1 cellular context compared by ENCODE assay signal in the genomic region with DNA sequence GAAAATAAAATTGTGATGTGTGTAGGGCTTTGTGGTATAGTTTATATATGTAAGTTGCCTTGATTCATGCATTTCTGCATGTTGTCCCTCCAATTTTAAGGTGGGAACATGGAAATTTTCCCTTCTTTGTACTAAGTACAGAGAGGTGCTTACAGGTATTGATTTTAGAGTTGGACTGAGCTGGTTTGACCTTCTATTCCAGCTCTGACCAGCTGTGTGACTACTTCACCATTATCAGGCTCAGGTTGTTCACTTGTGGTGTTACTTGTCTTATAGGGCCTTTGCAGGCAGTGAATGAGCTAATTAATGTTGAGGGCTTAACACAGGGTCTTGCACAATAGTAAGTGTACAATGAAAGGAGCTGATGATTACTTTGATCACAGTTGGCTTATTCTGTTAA.
TF ChIP-seq lines count a peak whose summit lies in the region.

No MANE protein-coding gene starts in this region.

TF ChIP-seq in GM23338, 12 proteins besides CTCF, POLR2A, EP300 and RAD21:
- TF ChIP-seq REST (IDR thresholded peaks at IDR 0.05; ENCODE audit: unreplicated experiment) (no peak), ZNF331 (CRISPR knock-in tag; IDR thresholded peaks at IDR 0.05; ENCODE audit: low read depth) (no peak), EZH2 (IDR thresholded peaks at IDR 0.05; ENCODE audit: low read depth, unreplicated experiment) (no peak), NANOG (IDR thresholded peaks at IDR 0.05; ENCODE audit: borderline replicate concordance) (no peak), STAT1 (IDR thresholded peaks at IDR 0.05; ENCODE audit: unreplicated experiment) (no peak), ETS1 (IDR thresholded peaks at IDR 0.05) (no peak), POLR2AphosphoS5 (IDR thresholded peaks at IDR 0.05; ENCODE audit: low read depth) (no peak), ZNF114 (CRISPR knock-in tag; IDR thresholded peaks at IDR 0.05) (no peak), EZH2phosphoT487 (IDR thresholded peaks at IDR 0.05; ENCODE audit: unreplicated experiment) (no peak), CREB1 (CRISPR knock-in tag; IDR thresholded peaks at IDR 0.05; ENCODE audit: low read depth) (no peak), JUNB (IDR thresholded peaks at IDR 0.05; ENCODE audit: unreplicated experiment) (no peak)
